In genomic region chr1:94949681-94950661, GRCh38 we compare ENCODE assay signal across 12 cellular contexts. TPM values are rescaled to one million over a fixed set of nuclear protein-coding genes. Genes with fewer than 3 reads are reported as not detected.
A peak's percentile ranks its signal among the peaks of the same experiment; 100 is the strongest.
DNase-seq lines count a peak whose midpoint lies in the region; ATAC-seq, FAIRE-seq and TF ChIP-seq lines count a peak whose summit lies in the region.
"Had no signal": no experiment of that assay in that cellular context is flagged by ENCODE, and none has a peak within 500 bp of the region (broad histone marks: within the 10 kb centered on the region; RNA-seq: fewer than 3 reads in every experiment).

No MANE protein-coding gene starts in this region.

- no peaks in the 10 kb centered on the region for H4K20me1 ChIP-seq in HepG2 (ENCODE audit: insufficient read depth, low read length)

- 39% methylated on average over 4 of the region's 4 CpGs for WGBS in HepG2 (ENCODE audit: low lambda C conversion rate)

- intact Hi-C loops in HepG2 (cut with micrococcal nuclease; ENCODE audit: unreplicated experiment) = no loop called here

- peak in 1 of 2 experiments; percentile 18; a peak in 1 of 4 replicates for TF ChIP-seq EP300 in HepG2 (IDR thresholded peaks at IDR 0.05; ENCODE audit: low read depth in 2 of 2, low read length in 2 of 2)
- no peak for TF ChIP-seq EP300 in HepG2 (CRISPR knock-in tag; IDR thresholded peaks at IDR 0.05; ENCODE audit: borderline replicate concordance)

- H3K27ac ChIP-seq in RWPE2 (ENCODE audit: poor library complexity, severe bottlenecking) (no peak overlapping the region), HepG2 (ENCODE audit: extremely low read length, insufficient read depth, low read length) (no peak overlapping the region)
- H3K27ac ChIP-seq: C4-2B had no signal

- peak; percentile 52 for ATAC-seq in RWPE2 (ENCODE audit: low read depth)
- ATAC-seq in HepG2 = peak; percentile 94
- ATAC-seq in GM21360 (IDR thresholded peaks at IDR 0.05; ENCODE audit: unreplicated experiment) = no peak
- ATAC-seq: naive thymus-derived CD4-positive, alpha-beta T cell had no signal

- H3K4me2 ChIP-seq in HepG2 (ENCODE audit: low read depth, low read length) = peak overlapping the region; percentile 15; the same call in 1 of the 2 replicates

- POLR2A ChIA-PET in HepG2 (lab: Yijun Ruan, JAX) = no interaction called here

- H3K4me3 ChIP-seq in RWPE2 (ENCODE audit: severe bottlenecking) = no peak overlapping the region
- no peak overlapping the region for H3K4me3 ChIP-seq in HepG2 (replicated peaks in 1 of 3; ENCODE audit: insufficient read depth in 1 of 3, low read depth in 2 of 3, low read length in 3 of 3)

- TF ChIP-seq POLR2A in HepG2 (IDR thresholded peaks at IDR 0.05; ENCODE audit: insufficient read depth in 1 of 2, low read depth in 2 of 2, low read length in 2 of 2) = no peak

- H3K79me2 ChIP-seq in HepG2 (ENCODE audit: insufficient read depth, low read length) = no peaks in the 10 kb centered on the region

- TF ChIP-seq RAD21 in HepG2 (CRISPR knock-in tag; IDR thresholded peaks at IDR 0.05) = no peak

- H3K9me3 ChIP-seq in RWPE2 (ENCODE audit: severe bottlenecking) (no peaks in the 10 kb centered on the region), HepG2 (ENCODE audit: low read length) (no peaks in the 10 kb centered on the region)

- no peak overlapping the region for H2AFZ ChIP-seq in HepG2 (ENCODE audit: low read length)

- in situ Hi-C loops in HepG2 (cut with HindIII; ENCODE audit: extremely low pct_ligation_motif_present, low pct_unique_long_range_greater_than_20kb) = no loop called here

- H3K4me1 ChIP-seq in RWPE2 (ENCODE audit: insufficient read depth, poor library complexity, severe bottlenecking) (peaks cover 12% of the 10 kb centered on the region), HepG2 (ENCODE audit: insufficient read depth, low read length) (peaks cover 48% of the 10 kb centered on the region)

- H3K27me3 ChIP-seq in RWPE2 (ENCODE audit: insufficient read depth, poor library complexity, severe bottlenecking) (no peaks in the 10 kb centered on the region), HepG2 (ENCODE audit: control insufficient read depth in 1 of 2, insufficient read depth in 2 of 2, low read length in 2 of 2) (no peaks in the 10 kb centered on the region)

- H3K36me3 ChIP-seq in RWPE2 (ENCODE audit: low read depth) = no peaks in the 10 kb centered on the region
- H3K36me3 ChIP-seq in HepG2 (replicated peaks in 1 of 2; ENCODE audit: control insufficient read depth in 1 of 2, insufficient read depth in 2 of 2, low read length in 2 of 2) = no peaks in the 10 kb centered on the region; a peak in 1 of 5 replicates

- peak; percentile 82 for DNase-seq in DMS53 (lab: John Stamatoyannopoulos, UW)
- DNase-seq in NCI-H1694 (lab: John Stamatoyannopoulos, UW) = peak; percentile 30
- no peak for DNase-seq in RWPE2 (ENCODE audit: low spot score)
- DNase-seq in HepG2 (ENCODE audit: low spot score) = peak; percentile 79
- no peak for DNase-seq in islet precursor cell
- no peak for DNase-seq in AG20443 (ENCODE audit: low spot score)
- DNase-seq in activated effector memory CD4-positive, alpha-beta T cell treated with anti-CD3 and anti-CD28 coated beads, Interleukin-2, amount 50 U/mL, for 16 hours = no peak
- DNase-seq: activated gamma-delta T cell; naive thymus-derived CD4-positive, alpha-beta T cell; NCI-H524 had no signal

- FAIRE-seq in HepG2 (lab: Jason Lieb, UNC) = peak; percentile 80

- no TSS peak for BruUV-seq in HepG2 (replicated peaks; lab: Mats Ljungman, UMichigan)

- no peak overlapping the region for H3K9ac ChIP-seq in HepG2 (ENCODE audit: insufficient read depth, low read depth, low read length)

- CTCF ChIA-PET in HepG2 (lab: Yijun Ruan, JAX; ENCODE audit: low intra/inter-chr PET ratio, low total read pairs) = no interaction called here

- TF ChIP-seq CTCF in RWPE2 (IDR thresholded peaks at IDR 0.05; ENCODE audit: poor library complexity, severe bottlenecking) (no peak), HepG2 (CRISPR knock-in tag; IDR thresholded peaks at IDR 0.05) (no peak)

TF ChIP-seq in HepG2, 621 proteins besides CTCF, POLR2A, EP300 and RAD21 (continues in another document):
- TF ChIP-seq FOXP4 (CRISPR knock-in tag; IDR thresholded peaks at IDR 0.05) = 0 out of 2 replicates have a peak, but pooled peaks have one; percentile 24
- TF ChIP-seq HNF4G (IDR thresholded peaks at IDR 0.05; ENCODE audit: borderline replicate concordance, low read depth, low read length) = peak; percentile 13; the same call in 1 of the 2 replicates
- TF ChIP-seq HNF4G (CRISPR knock-in tag; IDR thresholded peaks at IDR 0.05; ENCODE audit: borderline replicate concordance, low read depth) = no peak
- TF ChIP-seq ZSCAN30 (CRISPR knock-in tag; IDR thresholded peaks at IDR 0.05) = no peak
- TF ChIP-seq ZNF644 (CRISPR knock-in tag; IDR thresholded peaks at IDR 0.05; ENCODE audit: low read depth) = peak; percentile 76
- 0 out of 2 replicates have a peak, but pooled peaks have one; percentile 22 for TF ChIP-seq FOXO1 (CRISPR knock-in tag; IDR thresholded peaks at IDR 0.05)
- TF ChIP-seq ZNF234 (CRISPR knock-in tag; conservative IDR thresholded peaks at IDR 0.05) = no peak
- no peak for TF ChIP-seq ZNF605 (CRISPR knock-in tag; IDR thresholded peaks at IDR 0.05)
- TF ChIP-seq ZNF12 (CRISPR knock-in tag; IDR thresholded peaks at IDR 0.05) = peak; percentile 52; the same call in 1 of the 2 replicates
- TF ChIP-seq KLF13 (CRISPR knock-in tag; IDR thresholded peaks at IDR 0.05) = no peak
- peak; percentile 22 for TF ChIP-seq SKI (IDR thresholded peaks at IDR 0.05; ENCODE audit: partially characterized antibody)
- TF ChIP-seq RARG (CRISPR knock-in tag; IDR thresholded peaks at IDR 0.05; ENCODE audit: low read depth) = no peak

RNA-seq across cellular contexts. Expression of gene CNN3, which starts 23.1 kb away (rescaled TPM):
- 223 and 290 TPM in 2 replicates for total RNA-seq in HepG2 (2016; rRNA removed; fragmentation: Illumina TruSeq; extraction: Trizol)
- 57.3 and 60.4 TPM in 2 replicates for total RNA-seq in HepG2 (2016; cell fraction: cytosol; rRNA removed; fragmentation: Illumina TruSeq; extraction: Trizol; ENCODE audit: low read depth)
- 203 and 275 TPM in 2 replicates for total RNA-seq in HepG2 (2016; cell fraction: insoluble cytoplasmic fraction; rRNA removed; fragmentation: Illumina TruSeq; extraction: Trizol)
- total RNA-seq in HepG2 (2016; cell fraction: membrane; rRNA removed; fragmentation: Illumina TruSeq; extraction: Trizol) = 122 and 123 TPM in 2 replicates
- 101 and 120 TPM in 2 replicates for total RNA-seq in HepG2 (2016; cell fraction: nucleus; rRNA removed; fragmentation: Illumina TruSeq; extraction: Trizol)
- 97.4 and 113 TPM in 2 replicates for polyA plus RNA-seq in HepG2 (2011; rRNA removed)
- polyA plus RNA-seq in HepG2 (2011; cell fraction: cytosol; rRNA removed) = 59.4 and 80.2 TPM in 2 replicates
- polyA plus RNA-seq in HepG2 (2011; cell fraction: nucleus; rRNA removed) = 44.3 and 48.4 TPM in 2 replicates
- 105 and 127 TPM in 2 replicates for polyA plus RNA-seq in HepG2 (2012)
- 34.4 and 42.1 TPM in 2 replicates for polyA plus RNA-seq in HepG2 (2016; cell fraction: cytosol; fragmentation: Illumina TruSeq; extraction: Trizol; ENCODE audit: low read depth)
- 302 and 322 TPM in 2 replicates for polyA plus RNA-seq in HepG2 (2016; cell fraction: insoluble cytoplasmic fraction; fragmentation: Illumina TruSeq; extraction: Trizol; ENCODE audit: low read depth)
- polyA plus RNA-seq in HepG2 (2016; cell fraction: membrane; fragmentation: Illumina TruSeq; extraction: Trizol; ENCODE audit: low read depth) = 71.0 and 76.9 TPM in 2 replicates
- polyA plus RNA-seq in HepG2 (2016; cell fraction: nucleus; fragmentation: Illumina TruSeq; extraction: Trizol; ENCODE audit: insufficient read depth, low read depth) = 152 and 159 TPM in 2 replicates
- 63.8 TPM in 1 of 2 replicates, not detected in the other for polyA minus RNA-seq in HepG2 (2011; rRNA and poly(A)+ RNA removed; ENCODE audit: low replicate concordance)
- 86.9 and 93.5 TPM in 2 replicates for polyA minus RNA-seq in HepG2 (2011; cell fraction: cytosol; rRNA and poly(A)+ RNA removed)
- polyA minus RNA-seq in HepG2 (2011; cell fraction: nucleus; rRNA and poly(A)+ RNA removed) = 71.3 and 77.3 TPM in 2 replicates

Comparison
In these comparisons a context has a peak if more than half of its experiments do, and no peak if none do; other contexts are left out.
1. DNase-seq: peak in DMS53 (single experiment), NCI-H1694 (single experiment) and HepG2 (single experiment); none in RWPE2 (single experiment), islet precursor cell (single experiment), AG20443 (single experiment) and activated effector memory CD4-positive, alpha-beta T cell treated with anti-CD3 and anti-CD28 coated beads, Interleukin-2, amount 50 U/mL, for 16 hours (single experiment).